In genomic region chr17:16419074-16419928, GRCh38 we compare ENCODE assay signal across 1 cellular context.
A peak's percentile ranks its signal among the peaks of the same experiment; 100 is the strongest.
TF ChIP-seq lines count a peak whose summit lies in the region.

No MANE protein-coding gene starts in this region.

TF ChIP-seq in K562, 482 proteins besides CTCF, POLR2A, EP300 and RAD21 (continued from another document and continues in another):
- TF ChIP-seq MITF (IDR thresholded peaks at IDR 0.05), result peak; percentile 86
- peak; percentile 80 for TF ChIP-seq TEAD4 (IDR thresholded peaks at IDR 0.05; ENCODE audit: low read length)
- TF ChIP-seq TEAD4 (CRISPR knock-in tag; IDR thresholded peaks at IDR 0.05; ENCODE audit: borderline replicate concordance), result no peak
- TF ChIP-seq E2F4 (CRISPR knock-in tag; IDR thresholded peaks at IDR 0.05; ENCODE audit: low read depth), result no peak
- TF ChIP-seq POLR2AphosphoS5 (IDR thresholded peaks at IDR 0.05; ENCODE audit: control insufficient read depth, insufficient read depth, low read depth, low read length), result peak; percentile 59; the same call in 1 of the 2 replicates
- TF ChIP-seq NCOR1 (IDR thresholded peaks at IDR 0.05), result peak; percentile 63
- TF ChIP-seq RNF2 (IDR thresholded peaks at IDR 0.05), result 0 out of 2 replicates have a peak, but pooled peaks have one; percentile 46
- peak; percentile 89 for TF ChIP-seq ARID1B (IDR thresholded peaks at IDR 0.05)
- peak; percentile 60 for TF ChIP-seq L3MBTL2 (IDR thresholded peaks at IDR 0.05)
- TF ChIP-seq TSHZ1 (CRISPR knock-in tag; IDR thresholded peaks at IDR 0.05), result no peak
- no peak for TF ChIP-seq ZNF785 (CRISPR knock-in tag; IDR thresholded peaks at IDR 0.05)
- TF ChIP-seq FOXM1 (IDR thresholded peaks at IDR 0.05; ENCODE audit: low read depth), result peak; percentile 44; the same call in 1 of the 2 replicates
- no peak for TF ChIP-seq FOXM1 (CRISPR knock-in tag; IDR thresholded peaks at IDR 0.05; ENCODE audit: low read depth)
- TF ChIP-seq ATF3 (IDR thresholded peaks at IDR 0.05), result peak; percentile 95
- TF ChIP-seq ATF3 (CRISPR knock-in tag; conservative IDR thresholded peaks at IDR 0.05), result no peak
- no peak for TF ChIP-seq NR2C2 (CRISPR knock-in tag; IDR thresholded peaks at IDR 0.05)
- peak; percentile 83 for TF ChIP-seq NR2C2 (tag; IDR thresholded peaks at IDR 0.05)
- no peak for TF ChIP-seq ESRRB (CRISPR knock-in tag; IDR thresholded peaks at IDR 0.05; ENCODE audit: borderline replicate concordance)
- TF ChIP-seq RBM39 (optimal IDR thresholded peaks at IDR 0.05; ENCODE audit: low read depth, low read length), result no peak
- TF ChIP-seq ZNF347 (CRISPR knock-in tag; IDR thresholded peaks at IDR 0.05; ENCODE audit: low read depth), result no peak
- TF ChIP-seq SRSF7 (optimal IDR thresholded peaks at IDR 0.05; ENCODE audit: low read depth, low read length), result no peak
- TF ChIP-seq NFIC (IDR thresholded peaks at IDR 0.05), result peak; percentile 36; the same call in 1 of the 2 replicates
- TF ChIP-seq MAZ (CRISPR knock-in tag; conservative IDR thresholded peaks at IDR 0.05 in 1 of 2, IDR thresholded peaks at IDR 0.05 in 1 of 2), result peak; percentile 21 to 40; a peak in 2 of 4 replicates
- TF ChIP-seq FOXA1 (IDR thresholded peaks at IDR 0.05; ENCODE audit: borderline replicate concordance), result no peak
- 0 out of 2 replicates have a peak, but pooled peaks have one; percentile 21 for TF ChIP-seq DEAF1 (CRISPR knock-in tag; IDR thresholded peaks at IDR 0.05)
- no peak for TF ChIP-seq DIDO1 (tag; IDR thresholded peaks at IDR 0.05; ENCODE audit: low read depth)
- TF ChIP-seq KDM2B (CRISPR knock-in tag; IDR thresholded peaks at IDR 0.05), result no peak
- TF ChIP-seq MGA (IDR thresholded peaks at IDR 0.05), result 0 out of 2 replicates have a peak, but pooled peaks have one; percentile 23
- TF ChIP-seq ZNF584 (CRISPR knock-in tag; IDR thresholded peaks at IDR 0.05; ENCODE audit: low read depth), result peak; percentile 79
- peak; percentile 22; the same call in 1 of the 2 replicates for TF ChIP-seq LEF1 (IDR thresholded peaks at IDR 0.05)
- TF ChIP-seq MYNN (IDR thresholded peaks at IDR 0.05), result peak; percentile 50; the same call in 1 of the 2 replicates
- TF ChIP-seq MYNN (CRISPR knock-in tag; IDR thresholded peaks at IDR 0.05), result no peak
- TF ChIP-seq ZBTB9 (CRISPR knock-in tag; IDR thresholded peaks at IDR 0.05), result no peak
- TF ChIP-seq KLF6 (CRISPR knock-in tag; IDR thresholded peaks at IDR 0.05; ENCODE audit: borderline replicate concordance), result 0 out of 2 replicates have a peak, but pooled peaks have one; percentile 48
- no peak for TF ChIP-seq ZNF197 (CRISPR knock-in tag; IDR thresholded peaks at IDR 0.05; ENCODE audit: low read depth)
- TF ChIP-seq SLC30A9 (CRISPR knock-in tag; IDR thresholded peaks at IDR 0.05), result no peak
- TF ChIP-seq RAD51 (IDR thresholded peaks at IDR 0.05; ENCODE audit: borderline replicate concordance, low read depth), result peak; percentile 16; the same call in 1 of the 2 replicates
- TF ChIP-seq COPS2 (conservative IDR thresholded peaks at IDR 0.05), result no peak
- no peak for TF ChIP-seq MYC (IDR thresholded peaks at IDR 0.05; ENCODE audit: low read depth, low read length)
- TF ChIP-seq MYC (CRISPR knock-in tag; IDR thresholded peaks at IDR 0.05; ENCODE audit: borderline replicate concordance, low read depth), result no peak
- no peak for TF ChIP-seq ZC3H8 (IDR thresholded peaks at IDR 0.05)
- TF ChIP-seq PTTG1 (tag; IDR thresholded peaks at IDR 0.05; ENCODE audit: low read depth), result no peak
- peak in 1 of 2 experiments; percentile 55; a peak in 1 of 4 replicates for TF ChIP-seq TBL1XR1 (IDR thresholded peaks at IDR 0.05; ENCODE audit: low read length in 2 of 2)
- TF ChIP-seq HNRNPH1 (optimal IDR thresholded peaks at IDR 0.05; ENCODE audit: low read depth, low read length), result no peak
